2 cellular contexts compared by ENCODE assay signal in genomic region chr1:26887125-26887524, GRCh38.
TF ChIP-seq lines count a peak whose summit lies in the region.

No MANE protein-coding gene starts in this region.

TF ChIP-seq in K562, 482 proteins besides CTCF, POLR2A, EP300 and RAD21:
- peak; percentile 29 for TF ChIP-seq CTCFL (IDR thresholded peaks at IDR 0.05; ENCODE audit: borderline replicate concordance, insufficient read depth, low read depth, low read length, poor library complexity, severe bottlenecking)
- TF ChIP-seq, protein P1, sequence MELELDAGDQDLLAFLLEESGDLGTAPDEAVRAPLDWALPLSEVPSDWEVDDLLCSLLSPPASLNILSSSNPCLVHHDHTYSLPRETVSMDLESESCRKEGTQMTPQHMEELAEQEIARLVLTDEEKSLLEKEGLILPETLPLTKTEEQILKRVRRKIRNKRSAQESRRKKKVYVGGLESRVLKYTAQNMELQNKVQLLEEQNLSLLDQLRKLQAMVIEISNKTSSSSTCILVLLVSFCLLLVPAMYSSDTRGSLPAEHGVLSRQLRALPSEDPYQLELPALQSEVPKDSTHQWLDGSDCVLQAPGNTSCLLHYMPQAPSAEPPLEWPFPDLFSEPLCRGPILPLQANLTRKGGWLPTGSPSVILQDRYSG (tag; conservative IDR thresholded peaks at IDR 0.05; ENCODE audit: low read depth) = no peak
- no peak for TF ChIP-seq DEAF1 (CRISPR knock-in tag; IDR thresholded peaks at IDR 0.05)
- TF ChIP-seq, protein P2, sequence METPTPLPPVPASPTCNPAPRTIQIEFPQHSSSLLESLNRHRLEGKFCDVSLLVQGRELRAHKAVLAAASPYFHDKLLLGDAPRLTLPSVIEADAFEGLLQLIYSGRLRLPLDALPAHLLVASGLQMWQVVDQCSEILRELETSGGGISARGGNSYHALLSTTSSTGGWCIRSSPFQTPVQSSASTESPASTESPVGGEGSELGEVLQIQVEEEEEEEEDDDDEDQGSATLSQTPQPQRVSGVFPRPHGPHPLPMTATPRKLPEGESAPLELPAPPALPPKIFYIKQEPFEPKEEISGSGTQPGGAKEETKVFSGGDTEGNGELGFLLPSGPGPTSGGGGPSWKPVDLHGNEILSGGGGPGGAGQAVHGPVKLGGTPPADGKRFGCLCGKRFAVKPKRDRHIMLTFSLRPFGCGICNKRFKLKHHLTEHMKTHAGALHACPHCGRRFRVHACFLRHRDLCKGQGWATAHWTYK (CRISPR knock-in tag; IDR thresholded peaks at IDR 0.05) = no peak

TF ChIP-seq in neural cell, 6 proteins besides CTCF, POLR2A, EP300 and RAD21:
- TF ChIP-seq POLR2AphosphoS5 (IDR thresholded peaks at IDR 0.05) = no peak
- no peak for TF ChIP-seq MXI1 (conservative IDR thresholded peaks at IDR 0.05; ENCODE audit: poor library complexity, severe bottlenecking)
- TF ChIP-seq, protein P3, sequence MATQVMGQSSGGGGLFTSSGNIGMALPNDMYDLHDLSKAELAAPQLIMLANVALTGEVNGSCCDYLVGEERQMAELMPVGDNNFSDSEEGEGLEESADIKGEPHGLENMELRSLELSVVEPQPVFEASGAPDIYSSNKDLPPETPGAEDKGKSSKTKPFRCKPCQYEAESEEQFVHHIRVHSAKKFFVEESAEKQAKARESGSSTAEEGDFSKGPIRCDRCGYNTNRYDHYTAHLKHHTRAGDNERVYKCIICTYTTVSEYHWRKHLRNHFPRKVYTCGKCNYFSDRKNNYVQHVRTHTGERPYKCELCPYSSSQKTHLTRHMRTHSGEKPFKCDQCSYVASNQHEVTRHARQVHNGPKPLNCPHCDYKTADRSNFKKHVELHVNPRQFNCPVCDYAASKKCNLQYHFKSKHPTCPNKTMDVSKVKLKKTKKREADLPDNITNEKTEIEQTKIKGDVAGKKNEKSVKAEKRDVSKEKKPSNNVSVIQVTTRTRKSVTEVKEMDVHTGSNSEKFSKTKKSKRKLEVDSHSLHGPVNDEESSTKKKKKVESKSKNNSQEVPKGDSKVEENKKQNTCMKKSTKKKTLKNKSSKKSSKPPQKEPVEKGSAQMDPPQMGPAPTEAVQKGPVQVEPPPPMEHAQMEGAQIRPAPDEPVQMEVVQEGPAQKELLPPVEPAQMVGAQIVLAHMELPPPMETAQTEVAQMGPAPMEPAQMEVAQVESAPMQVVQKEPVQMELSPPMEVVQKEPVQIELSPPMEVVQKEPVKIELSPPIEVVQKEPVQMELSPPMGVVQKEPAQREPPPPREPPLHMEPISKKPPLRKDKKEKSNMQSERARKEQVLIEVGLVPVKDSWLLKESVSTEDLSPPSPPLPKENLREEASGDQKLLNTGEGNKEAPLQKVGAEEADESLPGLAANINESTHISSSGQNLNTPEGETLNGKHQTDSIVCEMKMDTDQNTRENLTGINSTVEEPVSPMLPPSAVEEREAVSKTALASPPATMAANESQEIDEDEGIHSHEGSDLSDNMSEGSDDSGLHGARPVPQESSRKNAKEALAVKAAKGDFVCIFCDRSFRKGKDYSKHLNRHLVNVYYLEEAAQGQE (IDR thresholded peaks at IDR 0.05; ENCODE audit: borderline replicate concordance) = no peak
- TF ChIP-seq SMC3 (conservative IDR thresholded peaks at IDR 0.05; ENCODE audit: poor library complexity) = no peak
- no peak for TF ChIP-seq TAF1 (IDR thresholded peaks at IDR 0.05; ENCODE audit: low read depth)
- TF ChIP-seq EZH2 (IDR thresholded peaks at IDR 0.05; ENCODE audit: borderline replicate concordance, insufficient read depth, low read length, poor library complexity, severe bottlenecking) = no peak
